20 cellular contexts compared by ENCODE assay signal in genomic region chr2:191158179-191158578, GRCh38.
"Had no signal": no experiment of that assay in that cellular context is flagged by ENCODE, and none has a peak within 500 bp of the region (broad histone marks: within the 10 kb centered on the region; RNA-seq: fewer than 3 reads in every experiment).

No MANE protein-coding gene starts in this region.

- H3K27ac ChIP-seq: cardiac muscle cell, esophagus squamous epithelium, hepatocyte, sigmoid colon, spleen had no signal

- H3K9me3 ChIP-seq: esophagus squamous epithelium, sigmoid colon, spleen had no signal

- ATAC-seq: activated T-helper 17 cell treated with anti-CD3 and anti-CD28 coated beads, Interleukin-2, amount 50 U/mL, for 72 hours; left cardiac atrium; stimulated activated memory B cell treated with anti-CD40 and anti-IgM and Interleukin-4, amounts not matched to agents 10 μg/mL and 1 μg/mL and 100 μg/mL, for 72 hours had no signal

- DNase-seq: activated B cell treated with CpG ODN at 0.5 μM for 24 hours; activated CD4-positive, alpha-beta memory T cell treated with anti-CD3 and anti-CD28 coated beads for 36 hours; activated CD4-positive, alpha-beta T cell treated with anti-CD3 and anti-CD28 coated beads for 4 hours; activated naive CD4-positive, alpha-beta T cell; activated naive CD8-positive, alpha-beta T cell treated with anti-CD3 and anti-CD28 coated beads, Interleukin-2, amount 10 ng/mL, durations not matched to agents 7 days and 5 days; activated T-cell treated with anti-CD3 and anti-CD28 coated beads for 4 hours; amygdala; effector CD8-positive, alpha-beta T cell; esophagus squamous epithelium; left cardiac atrium; midbrain; nephron progenitor cell; nucleus accumbens; sigmoid colon; spleen; stimulated activated CD4-positive, alpha-beta T cell treated with anti-CD3 and anti-CD28 coated beads, Interleukin-4, amount 100 ng/mL, for 4 hours had no signal

- H3K4me3 ChIP-seq: cardiac muscle cell, esophagus squamous epithelium, hepatocyte, sigmoid colon, spleen had no signal

- H3K27me3 ChIP-seq: cardiac muscle cell, esophagus squamous epithelium, hepatocyte, sigmoid colon, spleen had no signal

- H3K36me3 ChIP-seq: cardiac muscle cell, esophagus squamous epithelium, sigmoid colon, spleen had no signal

- H3K4me1 ChIP-seq: esophagus squamous epithelium, sigmoid colon had no signal
